In the genomic region with DNA sequence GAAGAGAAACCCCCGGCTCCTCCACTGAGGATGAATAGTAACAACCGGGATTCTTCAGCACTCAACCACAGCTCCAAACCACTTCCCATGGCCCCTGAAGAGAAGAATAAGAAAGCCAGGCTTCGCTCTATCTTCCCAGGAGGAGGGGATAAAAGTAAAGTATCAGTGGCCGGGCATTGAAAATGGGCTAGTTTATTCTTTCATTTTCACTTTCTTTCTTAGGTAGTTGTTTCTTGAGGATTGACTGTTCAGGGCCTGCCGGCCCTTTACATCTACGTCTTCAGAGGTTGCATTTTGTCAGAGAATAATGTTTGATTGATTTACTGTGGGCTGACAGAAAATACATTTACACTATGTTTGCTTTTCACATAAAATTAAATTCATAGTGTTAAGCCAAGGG, we compare ENCODE assay signal across 13 cellular contexts. TPM values are rescaled to one million over a fixed set of nuclear protein-coding genes. Genes with fewer than 3 reads are reported as not detected.
DNase-seq lines count a peak whose midpoint lies in the region; ATAC-seq and TF ChIP-seq lines count a peak whose summit lies in the region.
"Had no signal": no experiment of that assay in that cellular context is flagged by ENCODE, and none has a peak within 500 bp of the region (broad histone marks: within the 10 kb centered on the region; RNA-seq: fewer than 3 reads in every experiment).

No MANE protein-coding gene starts in this region.

- H3K27ac ChIP-seq in CD4-positive, CD25-positive, alpha-beta regulatory T cell (ENCODE audit: insufficient read depth, low read length, poor library complexity, severe bottlenecking), result peak overlapping the region; percentile 61
- no peak overlapping the region for H3K27ac ChIP-seq in PC-9

- no peaks in the 10 kb centered on the region for H3K9me2 ChIP-seq in PC-9 (ENCODE audit: insufficient read depth)

- no peaks in the 10 kb centered on the region for H3K9me3 ChIP-seq in CD4-positive, CD25-positive, alpha-beta regulatory T cell (ENCODE audit: control insufficient read depth in 2 of 2, low read length in 2 of 2)
- H3K9me3 ChIP-seq in PC-9 (ENCODE audit: insufficient read depth, low read depth), result no peaks in the 10 kb centered on the region

- H3K27me3 Mint-ChIP-seq in CD4-positive, CD25-positive, alpha-beta regulatory T cell, result no peaks in the 10 kb centered on the region
- no peaks in the 10 kb centered on the region for H3K27me3 Mint-ChIP-seq in activated CD4-positive, alpha-beta memory T cell treated with anti-CD3 and anti-CD28 coated beads for 36 hours
- no peaks in the 10 kb centered on the region for H3K27me3 Mint-ChIP-seq in nephron progenitor cell (ENCODE audit: low read depth, poor library complexity)

- H2AFZ ChIP-seq in PC-9, result no peak overlapping the region

- no peaks in the 10 kb centered on the region for H3K27me3 ChIP-seq in CD4-positive, CD25-positive, alpha-beta regulatory T cell (ENCODE audit: control insufficient read depth, insufficient read depth, low read length)
- 0 out of 2 replicates have a peak, but pooled peaks cover 4% of the 10 kb centered on the region for H3K27me3 ChIP-seq in PC-9 (ENCODE audit: insufficient read depth, low read depth)

- TF ChIP-seq CTCF in PC-9 (conservative IDR thresholded peaks at IDR 0.05) (no peak), nephron progenitor cell (IDR thresholded peaks at IDR 0.05) (no peak)

- POLR2A ChIA-PET in activated CD4-positive, alpha-beta memory T cell treated with anti-CD3 and anti-CD28 coated beads for 36 hours (lab: Charles Lee), result no interaction called here
- POLR2A ChIA-PET in PC-9 (lab: Charles Lee; ENCODE audit: unreplicated experiment), result no interaction called here

- no peak overlapping the region for H3K4me2 ChIP-seq in PC-9

- H3F3A ChIP-seq in PC-9 (ENCODE audit: insufficient read depth, low read depth), result no peaks in the 10 kb centered on the region

- peak overlapping the region; percentile 91 to 94 (median 93) for H3K27ac Mint-ChIP-seq in CD4-positive, CD25-positive, alpha-beta regulatory T cell
- peak overlapping the region; percentile 83 for H3K27ac Mint-ChIP-seq in activated CD4-positive, alpha-beta memory T cell treated with anti-CD3 and anti-CD28 coated beads for 36 hours
- H3K27ac Mint-ChIP-seq in nephron progenitor cell, result no peak overlapping the region

- CTCF ChIA-PET in activated CD4-positive, alpha-beta memory T cell treated with anti-CD3 and anti-CD28 coated beads for 36 hours (lab: Charles Lee), result interaction anchor here (0.5 to 1.2 kb wide), 2 partner anchors 23 to 77 kb away, joined by 3 to 5 read pairs; no protein-coding TSS in a partner anchor
- CTCF ChIA-PET in PC-9 (lab: Charles Lee), result no interaction called here

- no peaks in the 10 kb centered on the region for H3K36me3 Mint-ChIP-seq in CD4-positive, CD25-positive, alpha-beta regulatory T cell
- H3K36me3 Mint-ChIP-seq in activated CD4-positive, alpha-beta memory T cell treated with anti-CD3 and anti-CD28 coated beads for 36 hours, result no peaks in the 10 kb centered on the region
- H3K36me3 Mint-ChIP-seq in nephron progenitor cell (ENCODE audit: low read depth), result peaks cover 5% of the 10 kb centered on the region

- peaks cover 0 to 20% (median 12%) of the 10 kb centered on the region in 4 donors for H3K4me1 Mint-ChIP-seq in CD4-positive, CD25-positive, alpha-beta regulatory T cell
- H3K4me1 Mint-ChIP-seq in activated CD4-positive, alpha-beta memory T cell treated with anti-CD3 and anti-CD28 coated beads for 36 hours (ENCODE audit: low read depth), result peaks cover 24% of the 10 kb centered on the region
- H3K4me1 Mint-ChIP-seq in nephron progenitor cell, result no peaks in the 10 kb centered on the region
- H3K4me1 Mint-ChIP-seq: neural crest cell had no signal

- no peaks in the 10 kb centered on the region for H3K36me3 ChIP-seq in CD4-positive, CD25-positive, alpha-beta regulatory T cell (ENCODE audit: control insufficient read depth, insufficient read depth, low read length)
- H3K36me3 ChIP-seq in PC-9 (ENCODE audit: low read depth), result no peaks in the 10 kb centered on the region

- peak overlapping the region; percentile 77 to 93 (median 87) for H3K4me3 Mint-ChIP-seq in CD4-positive, CD25-positive, alpha-beta regulatory T cell
- H3K4me3 Mint-ChIP-seq in activated CD4-positive, alpha-beta memory T cell treated with anti-CD3 and anti-CD28 coated beads for 36 hours, result peak overlapping the region; percentile 63
- no peak overlapping the region for H3K4me3 Mint-ChIP-seq in nephron progenitor cell
- H3K4me3 Mint-ChIP-seq: neural crest cell had no signal

- intact Hi-C loops in activated CD4-positive, alpha-beta memory T cell treated with anti-CD3 and anti-CD28 coated beads for 36 hours (cut with micrococcal nuclease), result no loop called here
- intact Hi-C loops in PC-9 (cut with micrococcal nuclease; ENCODE audit: unreplicated experiment), result no loop called here

- no peaks in the 10 kb centered on the region for H3K9me3 Mint-ChIP-seq in CD4-positive, CD25-positive, alpha-beta regulatory T cell
- H3K9me3 Mint-ChIP-seq in activated CD4-positive, alpha-beta memory T cell treated with anti-CD3 and anti-CD28 coated beads for 36 hours, result no peaks in the 10 kb centered on the region
- no peaks in the 10 kb centered on the region for H3K9me3 Mint-ChIP-seq in nephron progenitor cell
- H3K9me3 Mint-ChIP-seq: neural crest cell had no signal

- no peaks in the 10 kb centered on the region for H3K79me2 ChIP-seq in PC-9 (ENCODE audit: low read depth)

- no peak for ATAC-seq in CD4-positive, CD25-positive, alpha-beta regulatory T cell (ENCODE audit: low read depth in 2 of 2)
- peak; percentile 78 for ATAC-seq in GM19324 (IDR thresholded peaks at IDR 0.05; ENCODE audit: low FRiP score, unreplicated experiment)
- peak; percentile 43 for ATAC-seq in HG03060 (IDR thresholded peaks at IDR 0.05; ENCODE audit: low read depth, unreplicated experiment)

- DNase-seq in CD4-positive, CD25-positive, alpha-beta regulatory T cell, result peak in 2 of 3 donors; percentile 2 to 33
- no peak for DNase-seq in activated CD4-positive, alpha-beta memory T cell treated with anti-CD3 and anti-CD28 coated beads for 36 hours
- DNase-seq in DMS53 (lab: John Stamatoyannopoulos, UW) (no peak), NCI-H146 (lab: John Stamatoyannopoulos, UW) (no peak), PC-9 (no peak), nephron progenitor cell (no peak)
- DNase-seq: activated CD4-positive, alpha-beta T cell treated with anti-CD3 and anti-CD28 coated beads, Interleukin-2, amount 50 U/mL, for 48 hours; erythroblast; stimulated activated CD4-positive, alpha-beta T cell treated with anti-CD3 and anti-CD28 coated beads, Interleukin-12 subunit alpha, Interleukin-12 subunit beta, amount 100 ng/mL, for 4 hours; stimulated activated naive CD4-positive, alpha-beta T cell treated with Interleukin-2 at 50 U/mL for 16 hours had no signal

- no peaks in the 10 kb centered on the region for H4K20me1 ChIP-seq in PC-9 (ENCODE audit: insufficient read depth)

- H3K4me1 ChIP-seq in CD4-positive, CD25-positive, alpha-beta regulatory T cell (ENCODE audit: control insufficient read depth, insufficient read depth, low read length, poor library complexity, severe bottlenecking), result no peaks in the 10 kb centered on the region
- no peaks in the 10 kb centered on the region for H3K4me1 ChIP-seq in PC-9 (replicated peaks; ENCODE audit: insufficient read depth)

- peak overlapping the region; percentile 71 for H3K4me3 ChIP-seq in CD4-positive, CD25-positive, alpha-beta regulatory T cell (ENCODE audit: low read depth, low read length)
- no peak overlapping the region for H3K4me3 ChIP-seq in PC-9

- BruUV-seq in PC-9 (replicated peaks; lab: Mats Ljungman, UMichigan), result no TSS peak

RNA-seq across cellular contexts. Expression of a gene that starts 27.1 kb away (rescaled TPM):
- 3.7 TPM for total RNA-seq in CD4-positive, CD25-positive, alpha-beta regulatory T cell
- 1 to 10 TPM in 1 of 4 donors, under 1 TPM in 3; 0.10 to 1.3 (median 0.53) TPM for polyA plus RNA-seq in CD4-positive, CD25-positive, alpha-beta regulatory T cell
- total RNA-seq in activated CD4-positive, alpha-beta memory T cell treated with anti-CD3 and anti-CD28 coated beads for 36 hours, result 1 to 10 TPM; 1.3 to 1.5 TPM
- not detected in 2 replicates for total RNA-seq in PC-9 (2021)

Comparison
In these comparisons a context has a peak if more than half of its experiments do, and no peak if none do; other contexts are left out.
1. ATAC-seq: peak in GM19324 (single experiment) and HG03060 (single experiment); none in CD4-positive, CD25-positive, alpha-beta regulatory T cell (0 of 2).
2. DNase-seq: peak in CD4-positive, CD25-positive, alpha-beta regulatory T cell (2 of 3); none in activated CD4-positive, alpha-beta memory T cell treated with anti-CD3 and anti-CD28 coated beads for 36 hours (single experiment), DMS53 (single experiment), NCI-H146 (single experiment), PC-9 (0 of 2) and nephron progenitor cell (single experiment).